Comparison of ENCODE assay signal across 1 cellular context in the genomic region with DNA sequence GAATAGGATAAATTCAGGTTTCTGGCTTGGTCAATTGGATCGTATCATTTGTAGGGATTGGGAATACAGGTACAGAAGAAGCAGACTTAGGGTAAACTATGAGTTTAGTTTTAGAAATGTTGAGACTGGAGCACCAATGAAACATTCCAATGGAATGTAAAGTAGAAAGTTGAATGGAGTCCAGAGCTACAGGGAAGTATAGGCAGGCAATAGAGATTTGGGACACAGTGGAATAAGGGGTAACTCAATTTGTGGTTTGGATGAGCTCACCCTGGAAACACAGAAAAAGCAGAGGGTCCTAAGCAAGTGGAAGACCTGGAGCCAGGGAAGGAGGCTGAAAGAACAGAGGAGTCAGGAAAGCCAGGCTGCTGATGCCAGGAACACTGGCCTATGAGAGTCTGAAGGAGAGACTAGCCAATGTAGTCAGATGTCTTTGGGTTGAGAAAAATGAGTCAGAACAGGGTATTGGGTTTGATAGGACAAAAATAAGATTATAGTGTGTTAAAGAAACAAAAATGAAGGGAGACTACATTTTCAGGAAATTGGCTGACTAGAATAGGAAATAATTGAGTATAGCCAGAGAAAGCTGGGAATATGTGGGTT.
TF ChIP-seq lines count a peak whose summit lies in the region.

No MANE protein-coding gene starts in this region.

TF ChIP-seq in SK-N-SH treated with all-trans-retinoic acid at 6 μM for 48 hours, 23 proteins besides CTCF, POLR2A, EP300 and RAD21 (continued from another document):
- TF ChIP-seq, protein P1, sequence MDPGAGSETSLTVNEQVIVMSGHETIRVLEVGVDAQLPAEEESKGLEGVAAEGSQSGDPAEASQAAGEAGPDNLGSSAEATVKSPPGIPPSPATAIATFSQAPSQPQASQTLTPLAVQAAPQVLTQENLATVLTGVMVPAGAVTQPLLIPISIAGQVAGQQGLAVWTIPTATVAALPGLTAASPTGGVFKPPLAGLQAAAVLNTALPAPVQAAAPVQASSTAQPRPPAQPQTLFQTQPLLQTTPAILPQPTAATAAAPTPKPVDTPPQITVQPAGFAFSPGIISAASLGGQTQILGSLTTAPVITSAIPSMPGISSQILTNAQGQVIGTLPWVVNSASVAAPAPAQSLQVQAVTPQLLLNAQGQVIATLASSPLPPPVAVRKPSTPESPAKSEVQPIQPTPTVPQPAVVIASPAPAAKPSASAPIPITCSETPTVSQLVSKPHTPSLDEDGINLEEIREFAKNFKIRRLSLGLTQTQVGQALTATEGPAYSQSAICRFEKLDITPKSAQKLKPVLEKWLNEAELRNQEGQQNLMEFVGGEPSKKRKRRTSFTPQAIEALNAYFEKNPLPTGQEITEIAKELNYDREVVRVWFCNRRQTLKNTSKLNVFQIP (CRISPR knock-in tag; IDR thresholded peaks at IDR 0.05; ENCODE audit: borderline replicate concordance, low read depth) = no peak
- TF ChIP-seq ZNF565 (CRISPR knock-in tag; conservative IDR thresholded peaks at IDR 0.05; ENCODE audit: low read depth) (no peak), CSDC2 (CRISPR knock-in tag; IDR thresholded peaks at IDR 0.05) (no peak)
